ENCODE assay signal across 1 cellular context in genomic region chr3:14646150-14646573, GRCh38.
TF ChIP-seq lines count a peak whose summit lies in the region.

No MANE protein-coding gene starts in this region.

TF ChIP-seq in K562, 482 proteins besides CTCF, POLR2A, EP300 and RAD21 (continued from another document):
- TF ChIP-seq, protein P1, sequence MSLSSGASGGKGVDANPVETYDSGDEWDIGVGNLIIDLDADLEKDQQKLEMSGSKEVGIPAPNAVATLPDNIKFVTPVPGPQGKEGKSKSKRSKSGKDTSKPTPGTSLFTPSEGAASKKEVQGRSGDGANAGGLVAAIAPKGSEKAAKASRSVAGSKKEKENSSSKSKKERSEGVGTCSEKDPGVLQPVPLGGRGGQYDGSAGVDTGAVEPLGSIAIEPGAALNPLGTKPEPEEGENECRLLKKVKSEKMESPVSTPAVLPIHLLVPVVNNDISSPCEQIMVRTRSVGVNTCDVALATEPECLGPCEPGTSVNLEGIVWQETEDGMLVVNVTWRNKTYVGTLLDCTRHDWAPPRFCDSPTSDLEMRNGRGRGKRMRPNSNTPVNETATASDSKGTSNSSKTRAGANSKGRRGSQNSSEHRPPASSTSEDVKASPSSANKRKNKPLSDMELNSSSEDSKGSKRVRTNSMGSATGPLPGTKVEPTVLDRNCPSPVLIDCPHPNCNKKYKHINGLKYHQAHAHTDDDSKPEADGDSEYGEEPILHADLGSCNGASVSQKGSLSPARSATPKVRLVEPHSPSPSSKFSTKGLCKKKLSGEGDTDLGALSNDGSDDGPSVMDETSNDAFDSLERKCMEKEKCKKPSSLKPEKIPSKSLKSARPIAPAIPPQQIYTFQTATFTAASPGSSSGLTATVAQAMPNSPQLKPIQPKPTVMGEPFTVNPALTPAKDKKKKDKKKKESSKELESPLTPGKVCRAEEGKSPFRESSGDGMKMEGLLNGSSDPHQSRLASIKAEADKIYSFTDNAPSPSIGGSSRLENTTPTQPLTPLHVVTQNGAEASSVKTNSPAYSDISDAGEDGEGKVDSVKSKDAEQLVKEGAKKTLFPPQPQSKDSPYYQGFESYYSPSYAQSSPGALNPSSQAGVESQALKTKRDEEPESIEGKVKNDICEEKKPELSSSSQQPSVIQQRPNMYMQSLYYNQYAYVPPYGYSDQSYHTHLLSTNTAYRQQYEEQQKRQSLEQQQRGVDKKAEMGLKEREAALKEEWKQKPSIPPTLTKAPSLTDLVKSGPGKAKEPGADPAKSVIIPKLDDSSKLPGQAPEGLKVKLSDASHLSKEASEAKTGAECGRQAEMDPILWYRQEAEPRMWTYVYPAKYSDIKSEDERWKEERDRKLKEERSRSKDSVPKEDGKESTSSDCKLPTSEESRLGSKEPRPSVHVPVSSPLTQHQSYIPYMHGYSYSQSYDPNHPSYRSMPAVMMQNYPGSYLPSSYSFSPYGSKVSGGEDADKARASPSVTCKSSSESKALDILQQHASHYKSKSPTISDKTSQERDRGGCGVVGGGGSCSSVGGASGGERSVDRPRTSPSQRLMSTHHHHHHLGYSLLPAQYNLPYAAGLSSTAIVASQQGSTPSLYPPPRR (CRISPR knock-in tag; IDR thresholded peaks at IDR 0.05; ENCODE audit: borderline replicate concordance): no peak
- TF ChIP-seq DIDO1 (tag; IDR thresholded peaks at IDR 0.05; ENCODE audit: low read depth): peak; percentile 47; the same call in 1 of the 2 replicates
- peak; percentile 53; the same call in 1 of the 2 replicates for TF ChIP-seq ELF4 (CRISPR knock-in tag; IDR thresholded peaks at IDR 0.05)
- no peak for TF ChIP-seq SAFB (IDR thresholded peaks at IDR 0.05; ENCODE audit: borderline replicate concordance, low read depth, low read length)
- TF ChIP-seq, protein P2, sequence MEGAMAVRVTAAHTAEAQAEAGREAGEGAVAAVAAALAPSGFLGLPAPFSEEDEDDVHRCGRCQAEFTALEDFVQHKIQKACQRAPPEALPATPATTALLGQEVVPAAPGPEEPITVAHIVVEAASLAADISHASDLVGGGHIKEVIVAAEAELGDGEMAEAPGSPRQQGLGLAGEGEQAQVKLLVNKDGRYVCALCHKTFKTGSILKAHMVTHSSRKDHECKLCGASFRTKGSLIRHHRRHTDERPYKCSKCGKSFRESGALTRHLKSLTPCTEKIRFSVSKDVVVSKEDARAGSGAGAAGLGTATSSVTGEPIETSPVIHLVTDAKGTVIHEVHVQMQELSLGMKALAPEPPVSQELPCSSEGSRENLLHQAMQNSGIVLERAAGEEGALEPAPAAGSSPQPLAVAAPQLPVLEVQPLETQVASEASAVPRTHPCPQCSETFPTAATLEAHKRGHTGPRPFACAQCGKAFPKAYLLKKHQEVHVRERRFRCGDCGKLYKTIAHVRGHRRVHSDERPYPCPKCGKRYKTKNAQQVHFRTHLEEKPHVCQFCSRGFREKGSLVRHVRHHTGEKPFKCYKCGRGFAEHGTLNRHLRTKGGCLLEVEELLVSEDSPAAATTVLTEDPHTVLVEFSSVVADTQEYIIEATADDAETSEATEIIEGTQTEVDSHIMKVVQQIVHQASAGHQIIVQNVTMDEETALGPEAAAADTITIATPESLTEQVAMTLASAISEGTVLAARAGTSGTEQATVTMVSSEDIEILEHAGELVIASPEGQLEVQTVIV (CRISPR knock-in tag; IDR thresholded peaks at IDR 0.05; ENCODE audit: borderline replicate concordance): 0 out of 2 replicates have a peak, but pooled peaks have one; percentile 60
- TF ChIP-seq CREB3 (tag; conservative IDR thresholded peaks at IDR 0.05; ENCODE audit: low read depth): peak; percentile 14; the same call in 1 of the 2 replicates
- TF ChIP-seq, protein P3, sequence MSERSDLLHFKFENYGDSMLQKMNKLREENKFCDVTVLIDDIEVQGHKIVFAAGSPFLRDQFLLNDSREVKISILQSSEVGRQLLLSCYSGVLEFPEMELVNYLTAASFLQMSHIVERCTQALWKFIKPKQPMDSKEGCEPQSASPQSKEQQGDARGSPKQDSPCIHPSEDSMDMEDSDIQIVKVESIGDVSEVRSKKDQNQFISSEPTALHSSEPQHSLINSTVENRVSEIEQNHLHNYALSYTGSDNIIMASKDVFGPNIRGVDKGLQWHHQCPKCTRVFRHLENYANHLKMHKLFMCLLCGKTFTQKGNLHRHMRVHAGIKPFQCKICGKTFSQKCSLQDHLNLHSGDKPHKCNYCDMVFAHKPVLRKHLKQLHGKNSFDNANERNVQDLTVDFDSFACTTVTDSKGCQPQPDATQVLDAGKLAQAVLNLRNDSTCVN (CRISPR knock-in tag; IDR thresholded peaks at IDR 0.05): peak; percentile 51
- TF ChIP-seq ZBTB7A (IDR thresholded peaks at IDR 0.05; ENCODE audit: borderline replicate concordance, control insufficient read depth, low read depth, low read length): 0 out of 2 replicates have a peak, but pooled peaks have one; percentile 36
- no peak for TF ChIP-seq NBN (IDR thresholded peaks at IDR 0.05; ENCODE audit: low read depth)
- no peak for TF ChIP-seq ZNF239 (CRISPR knock-in tag; IDR thresholded peaks at IDR 0.05)
- no peak for TF ChIP-seq MYNN (IDR thresholded peaks at IDR 0.05)
- no peak for TF ChIP-seq MYNN (CRISPR knock-in tag; IDR thresholded peaks at IDR 0.05)
- TF ChIP-seq MEF2D (tag; conservative IDR thresholded peaks at IDR 0.05; ENCODE audit: low read depth): peak; percentile 42; the same call in 1 of the 2 replicates
- TF ChIP-seq MED1 (CRISPR knock-in tag; IDR thresholded peaks at IDR 0.05; ENCODE audit: borderline replicate concordance): no peak
- TF ChIP-seq, protein P4, sequence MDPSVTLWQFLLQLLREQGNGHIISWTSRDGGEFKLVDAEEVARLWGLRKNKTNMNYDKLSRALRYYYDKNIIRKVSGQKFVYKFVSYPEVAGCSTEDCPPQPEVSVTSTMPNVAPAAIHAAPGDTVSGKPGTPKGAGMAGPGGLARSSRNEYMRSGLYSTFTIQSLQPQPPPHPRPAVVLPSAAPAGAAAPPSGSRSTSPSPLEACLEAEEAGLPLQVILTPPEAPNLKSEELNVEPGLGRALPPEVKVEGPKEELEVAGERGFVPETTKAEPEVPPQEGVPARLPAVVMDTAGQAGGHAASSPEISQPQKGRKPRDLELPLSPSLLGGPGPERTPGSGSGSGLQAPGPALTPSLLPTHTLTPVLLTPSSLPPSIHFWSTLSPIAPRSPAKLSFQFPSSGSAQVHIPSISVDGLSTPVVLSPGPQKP (CRISPR knock-in tag; IDR thresholded peaks at IDR 0.05): no peak
- peak; percentile 76; the same call in 1 of the 2 replicates for TF ChIP-seq ZNF583 (CRISPR knock-in tag; IDR thresholded peaks at IDR 0.05)
- TF ChIP-seq, protein P5, sequence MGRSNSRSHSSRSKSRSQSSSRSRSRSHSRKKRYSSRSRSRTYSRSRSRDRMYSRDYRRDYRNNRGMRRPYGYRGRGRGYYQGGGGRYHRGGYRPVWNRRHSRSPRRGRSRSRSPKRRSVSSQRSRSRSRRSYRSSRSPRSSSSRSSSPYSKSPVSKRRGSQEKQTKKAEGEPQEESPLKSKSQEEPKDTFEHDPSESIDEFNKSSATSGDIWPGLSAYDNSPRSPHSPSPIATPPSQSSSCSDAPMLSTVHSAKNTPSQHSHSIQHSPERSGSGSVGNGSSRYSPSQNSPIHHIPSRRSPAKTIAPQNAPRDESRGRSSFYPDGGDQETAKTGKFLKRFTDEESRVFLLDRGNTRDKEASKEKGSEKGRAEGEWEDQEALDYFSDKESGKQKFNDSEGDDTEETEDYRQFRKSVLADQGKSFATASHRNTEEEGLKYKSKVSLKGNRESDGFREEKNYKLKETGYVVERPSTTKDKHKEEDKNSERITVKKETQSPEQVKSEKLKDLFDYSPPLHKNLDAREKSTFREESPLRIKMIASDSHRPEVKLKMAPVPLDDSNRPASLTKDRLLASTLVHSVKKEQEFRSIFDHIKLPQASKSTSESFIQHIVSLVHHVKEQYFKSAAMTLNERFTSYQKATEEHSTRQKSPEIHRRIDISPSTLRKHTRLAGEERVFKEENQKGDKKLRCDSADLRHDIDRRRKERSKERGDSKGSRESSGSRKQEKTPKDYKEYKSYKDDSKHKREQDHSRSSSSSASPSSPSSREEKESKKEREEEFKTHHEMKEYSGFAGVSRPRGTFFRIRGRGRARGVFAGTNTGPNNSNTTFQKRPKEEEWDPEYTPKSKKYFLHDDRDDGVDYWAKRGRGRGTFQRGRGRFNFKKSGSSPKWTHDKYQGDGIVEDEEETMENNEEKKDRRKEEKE (IDR thresholded peaks at IDR 0.05; ENCODE audit: borderline replicate concordance in 1 of 2, control insufficient read depth in 1 of 2, low read depth in 2 of 2, low read length in 1 of 2): no peak
TF ChIP-seq in K562: peak in this region for 41.
